13 cellular contexts compared by ENCODE assay signal in genomic region chr5:78779771-78780616, GRCh38.
DNase-seq lines count a peak whose midpoint lies in the region; ATAC-seq and TF ChIP-seq lines count a peak whose summit lies in the region.
"Had no signal": no experiment of that assay in that cellular context is flagged by ENCODE, and none has a peak within 500 bp of the region (broad histone marks: within the 10 kb centered on the region; RNA-seq: fewer than 3 reads in every experiment).

No MANE protein-coding gene starts in this region.

- no peak overlapping the region for H3K4me3 ChIP-seq in esophagus muscularis mucosa
- H3K4me3 ChIP-seq: GM23338, spleen had no signal

- no peak overlapping the region for H3K4me3 Mint-ChIP-seq in nephron progenitor cell
- H3K4me3 Mint-ChIP-seq: GM23338 had no signal

- H3K27ac Mint-ChIP-seq in nephron progenitor cell = peak overlapping the region; percentile 72
- H3K27ac Mint-ChIP-seq: GM23338 had no signal

- peak overlapping the region; percentile 13 to 32 (median 18) for H3K27ac ChIP-seq in esophagus muscularis mucosa (replicated peaks in 1 of 4)
- H3K27ac ChIP-seq: spleen had no signal

- WGBS in esophagus muscularis mucosa = 65% methylated on average over 12 of the region's 12 CpGs

- peaks cover 0 to 23% (median 12%) of the 10 kb centered on the region in 4 donors for H3K36me3 ChIP-seq in esophagus muscularis mucosa

- peaks cover 2% of the 10 kb centered on the region for H3K27me3 Mint-ChIP-seq in nephron progenitor cell (ENCODE audit: low read depth, poor library complexity)

- peaks cover 27% of the 10 kb centered on the region for H3K4me1 Mint-ChIP-seq in nephron progenitor cell

- H3K4me1 ChIP-seq in esophagus muscularis mucosa = no peaks in the 10 kb centered on the region
- H3K4me1 ChIP-seq: spleen had no signal

- intact Hi-C loops in esophagus muscularis mucosa (cut with DNase I) = no loop called here

- TF ChIP-seq CTCF in esophagus muscularis mucosa (IDR thresholded peaks at IDR 0.05) = no peak
- TF ChIP-seq CTCF in nephron progenitor cell (IDR thresholded peaks at IDR 0.05) = no peak

- peaks cover 4% of the 10 kb centered on the region for H3K9me3 Mint-ChIP-seq in nephron progenitor cell
- H3K9me3 Mint-ChIP-seq: GM23338 had no signal

- no peaks in the 10 kb centered on the region for H3K9me3 ChIP-seq in esophagus muscularis mucosa

- DNase-seq in GM04504 (ENCODE audit: low read depth) = peak; percentile 82
- peak; percentile 30 for DNase-seq in NCI-H69 (lab: John Stamatoyannopoulos, UW)
- DNase-seq in esophagus muscularis mucosa (ENCODE audit: extremely low spot score) = no peak
- DNase-seq in nephron progenitor cell = no peak
- DNase-seq in dedifferentiated amniotic fluid mesenchymal stem cell (ENCODE audit: extremely low spot score) = no peak
- DNase-seq in COLO829 (ENCODE audit: low spot score) = no peak
- no peak for DNase-seq in central memory CD4-positive, alpha-beta T cell
- DNase-seq: caudate nucleus, NCI-H1105 treated with DMSO at 0.1 percent for 48 hours, spleen, T-helper 9 cell had no signal

- no peak for ATAC-seq in GM21423 (IDR thresholded peaks at IDR 0.05; ENCODE audit: unreplicated experiment)
- ATAC-seq: GM23338 had no signal

- no peak for TF ChIP-seq EP300 in esophagus muscularis mucosa (IDR thresholded peaks at IDR 0.05)

- TF ChIP-seq POLR2A in esophagus muscularis mucosa (IDR thresholded peaks at IDR 0.05; ENCODE audit: low read depth) = no peak

- peaks cover 17% of the 10 kb centered on the region for H3K36me3 Mint-ChIP-seq in nephron progenitor cell (ENCODE audit: low read depth)

- H3K27me3 ChIP-seq in esophagus muscularis mucosa = no peaks in the 10 kb centered on the region
- H3K27me3 ChIP-seq: spleen had no signal

Comparison
In these comparisons a context has a peak if more than half of its experiments do, and no peak if none do; other contexts are left out.
1. DNase-seq: peak in GM04504 (single experiment) and NCI-H69 (single experiment); none in esophagus muscularis mucosa (single experiment), nephron progenitor cell (single experiment), dedifferentiated amniotic fluid mesenchymal stem cell (single experiment), COLO829 (single experiment) and central memory CD4-positive, alpha-beta T cell (single experiment).